ENCODE assay signal across 8 cellular contexts in genomic region chr1:156497743-156498446, GRCh38. TPM values are rescaled to one million over a fixed set of nuclear protein-coding genes. Genes with fewer than 3 reads are reported as not detected.
DNase-seq lines count a peak whose midpoint lies in the region; ATAC-seq and TF ChIP-seq lines count a peak whose summit lies in the region.

No MANE protein-coding gene starts in this region.

- H2BK120ac ChIP-seq in H9 (ENCODE audit: low read depth, low read length, poor library complexity, severe bottlenecking) = no peak overlapping the region

- H3T11ph ChIP-seq in H9 (ENCODE audit: low read length) = no peak overlapping the region

- peaks cover 6% of the 10 kb centered on the region; the same call in 1 of the 2 replicates for H3K4me1 ChIP-seq in H9 (ENCODE audit: insufficient read depth, low read length)
- H3K4me1 ChIP-seq in skeletal muscle tissue (ENCODE audit: control insufficient read depth in 3 of 3, insufficient read depth in 3 of 3, low read length in 3 of 3) = peaks cover 72 to 79% (median 78%) of the 10 kb centered on the region in 3 donors

- H3K27ac ChIP-seq in H9 (ENCODE audit: insufficient read length, low read depth, low read length) = no peak overlapping the region
- peak overlapping the region; percentile 98; the same call in 1 of the 2 replicates for H3K27ac ChIP-seq in VCaP
- H3K27ac ChIP-seq in skeletal muscle tissue (ENCODE audit: low read depth, low read length) = peak overlapping the region; percentile 100

- H2BK12ac ChIP-seq in H9 (ENCODE audit: insufficient read length, low read depth, low read length) = no peak overlapping the region

- H2BK20ac ChIP-seq in H9 (ENCODE audit: low read depth, low read length, poor library complexity, severe bottlenecking) = no peak overlapping the region

- H3K9me3 ChIP-seq in H9 (ENCODE audit: control insufficient read depth, low read depth, low read length) (no peaks in the 10 kb centered on the region), skeletal muscle tissue (ENCODE audit: control insufficient read depth in 3 of 3, low read length in 3 of 3) (no peaks in the 10 kb centered on the region)

- peaks cover 13% of the 10 kb centered on the region; the same call in 1 of the 2 replicates for H3K79me2 ChIP-seq in H9 (ENCODE audit: insufficient read depth, low read length)

- H2BK5ac ChIP-seq in H9 (ENCODE audit: insufficient read length, low read length) = no peak overlapping the region

- no peak overlapping the region for H4K5ac ChIP-seq in H9 (ENCODE audit: insufficient read length, low read depth, low read length)

- no peak for ATAC-seq in HG02623 (IDR thresholded peaks at IDR 0.05; ENCODE audit: unreplicated experiment)
- ATAC-seq in omental fat pad (ENCODE audit: low FRiP score) = no peak
- ATAC-seq in HG02588 (IDR thresholded peaks at IDR 0.05; ENCODE audit: unreplicated experiment) = no peak

- no peak overlapping the region for H4K91ac ChIP-seq in H9 (ENCODE audit: insufficient read length, low read depth, low read length)

- peak overlapping the region; percentile 60 for H3K4me2 ChIP-seq in H9 (ENCODE audit: insufficient read depth, insufficient read length, low read length)

- no peak overlapping the region for H2AK5ac ChIP-seq in H9 (ENCODE audit: insufficient read length, low read length)

- TF ChIP-seq CTCF in H9 (conservative IDR thresholded peaks at IDR 0.05) = no peak
- TF ChIP-seq CTCF in VCaP (conservative IDR thresholded peaks at IDR 0.05) = no peak
- TF ChIP-seq CTCF in glutamatergic neuron (IDR thresholded peaks at IDR 0.05; ENCODE audit: partially characterized antibody, unreplicated experiment) = no peak
- TF ChIP-seq CTCF in omental fat pad (IDR thresholded peaks at IDR 0.05) = no peak

- no peaks in the 10 kb centered on the region for H3K79me1 ChIP-seq in H9 (ENCODE audit: insufficient read depth, low read depth, low read length, poor library complexity, severe bottlenecking)

- H3K23ac ChIP-seq in H9 (ENCODE audit: insufficient read length, low read depth, low read length) = no peak overlapping the region

- H3K9me3 Mint-ChIP-seq in H9 = no peaks in the 10 kb centered on the region
- H3K9me3 Mint-ChIP-seq in glutamatergic neuron (ENCODE audit: unreplicated experiment) = peaks cover 19% of the 10 kb centered on the region

- H3K4me3 Mint-ChIP-seq in H9 = peak overlapping the region; percentile 86 to 95
- peak overlapping the region; percentile 89 for H3K4me3 Mint-ChIP-seq in glutamatergic neuron (ENCODE audit: unreplicated experiment)

- no peaks in the 10 kb centered on the region for H3K27me3 Mint-ChIP-seq in H9 (ENCODE audit: low read depth)
- peaks cover 8% of the 10 kb centered on the region for H3K27me3 Mint-ChIP-seq in glutamatergic neuron (ENCODE audit: unreplicated experiment)

- peaks cover 6 to 14% (median 8%) of the 10 kb centered on the region in 3 donors for H3K36me3 ChIP-seq in skeletal muscle tissue (ENCODE audit: control insufficient read depth in 3 of 3, insufficient read depth in 3 of 3, low read length in 3 of 3)

- H2BK15ac ChIP-seq in H9 (ENCODE audit: low read depth, low read length) = no peak overlapping the region

- peaks cover 0 to 5% (median 2%) of the 10 kb centered on the region in 3 experiments; a peak in 2 of 7 replicates for H3K36me3 Mint-ChIP-seq in H9 (ENCODE audit: insufficient read depth in 1 of 3, low read depth in 3 of 3)
- H3K36me3 Mint-ChIP-seq in glutamatergic neuron (ENCODE audit: unreplicated experiment) = no peaks in the 10 kb centered on the region

- H3K27ac Mint-ChIP-seq in H9 (peak overlapping the region in 2 of 3 experiments; percentile 61 to 73; a peak in 3 of 7 replicates), glutamatergic neuron (ENCODE audit: unreplicated experiment) (peak overlapping the region; percentile 81)

- H3K18ac ChIP-seq in H9 (ENCODE audit: insufficient read length, low read depth, low read length) = no peak overlapping the region

- H3K56ac ChIP-seq in H9 (ENCODE audit: insufficient read length, low read depth, low read length) = no peak overlapping the region

- H3K27me3 ChIP-seq in H9 (ENCODE audit: insufficient read depth, low read length) = no peaks in the 10 kb centered on the region
- H3K27me3 ChIP-seq in skeletal muscle tissue (ENCODE audit: control insufficient read depth in 3 of 3, insufficient read depth in 3 of 3, low read length in 3 of 3) = no peaks in the 10 kb centered on the region

- no peak overlapping the region for H2AFZ ChIP-seq in H9 (ENCODE audit: low read length)

- H3K4me1 Mint-ChIP-seq in H9 (peaks cover 61 to 73% of the 10 kb centered on the region in 2 experiments), glutamatergic neuron (ENCODE audit: low read depth, unreplicated experiment) (peaks cover 52% of the 10 kb centered on the region)

- H3K4ac ChIP-seq in H9 (ENCODE audit: low read depth, low read length) = no peak overlapping the region

- H4K20me1 ChIP-seq in H9 (ENCODE audit: control insufficient read depth, insufficient read depth, insufficient read length) = no peaks in the 10 kb centered on the region

- no peak overlapping the region for H3K9ac ChIP-seq in H9 (ENCODE audit: extremely low read depth, insufficient read length, low read length)
- peak overlapping the region; percentile 83 to 96 (median 95) for H3K9ac ChIP-seq in skeletal muscle tissue (ENCODE audit: low read depth in 1 of 3, low read length in 3 of 3)

- DNase-seq in H9 (no peak), glutamatergic neuron (no peak), omental fat pad (ENCODE audit: low spot score) (no peak), NCI-H345 treated with DMSO at 0.1 percent for 48 hours (lab: John Stamatoyannopoulos, UW; ENCODE audit: unreplicated experiment) (no peak)

- H3K14ac ChIP-seq in H9 (ENCODE audit: insufficient read depth, low read length) = no peak overlapping the region; the same call in 1 of the 2 replicates

- H3K4me3 ChIP-seq in skeletal muscle tissue (ENCODE audit: low read length in 3 of 3) = peak overlapping the region; percentile 89 to 93 (median 93)

- no peak overlapping the region for H4K8ac ChIP-seq in H9 (replicated peaks; ENCODE audit: insufficient read length, low read depth, low read length)

- H3K23me2 ChIP-seq in H9 (ENCODE audit: insufficient read length, low read depth, low read length, poor library complexity, severe bottlenecking) = peaks cover 15% of the 10 kb centered on the region

- no CpG with 5 or more reads among the region's 6 CpGs for WGBS in H9 (ENCODE audit: extremely low coverage, insufficient read length, low lambda C conversion rate)

RNA-seq across cellular contexts. Expression of gene MEF2D, which starts 2.7 kb away (rescaled TPM):
- total RNA-seq in H9 (2021) = 18.7 and 20.8 TPM in 2 replicates
- 50.0 TPM for total RNA-seq in glutamatergic neuron (ENCODE audit: unreplicated experiment)
- 7.8 TPM for total RNA-seq in skeletal muscle tissue
- 10 to 100 TPM; 22.8 to 33.8 (median 28.1) TPM for total RNA-seq in omental fat pad
